Comparison of ENCODE assay signal across 8 cellular contexts in the genomic region with DNA sequence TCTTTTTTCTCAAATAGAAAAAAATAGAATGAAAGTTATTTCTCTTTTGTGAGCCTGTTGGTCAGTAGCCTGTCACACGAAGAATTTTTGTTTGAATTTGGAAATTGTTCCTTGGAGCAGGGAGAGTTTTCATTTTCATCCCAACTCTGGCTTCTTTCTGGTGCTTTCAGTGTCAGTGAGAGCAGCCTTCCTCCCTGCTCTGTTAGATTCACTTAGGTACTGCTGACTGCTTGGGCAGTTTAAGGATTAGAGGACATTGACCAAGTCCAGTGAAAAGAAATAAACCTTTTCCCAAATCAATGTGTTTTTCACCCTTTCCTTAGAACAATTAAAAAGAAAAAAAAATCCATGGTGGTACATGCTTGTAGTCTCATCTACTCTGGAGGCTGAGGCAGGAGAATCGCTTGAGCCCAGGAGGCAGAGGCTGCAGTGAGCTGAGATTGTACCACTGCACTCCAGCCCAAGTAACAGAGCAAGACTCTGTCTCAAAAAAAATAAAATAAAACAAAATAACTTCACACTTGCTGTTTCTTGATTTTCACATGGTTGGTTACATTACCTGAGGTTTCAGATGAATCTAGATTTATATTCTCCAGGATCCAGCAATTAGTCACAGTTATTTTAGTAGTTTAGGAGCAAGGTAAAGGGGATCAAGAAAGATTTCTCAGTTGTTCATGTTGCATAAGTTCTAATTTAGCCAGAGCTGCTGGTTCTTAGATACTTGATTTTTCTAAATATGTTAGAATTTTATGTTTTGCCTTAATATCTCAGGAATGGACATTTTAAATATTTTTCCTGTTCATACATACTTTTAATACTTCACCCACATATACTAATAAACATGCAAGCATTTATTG.
A peak's percentile ranks its signal among the peaks of the same experiment; 100 is the strongest.
DNase-seq lines count a peak whose midpoint lies in the region; ATAC-seq and TF ChIP-seq lines count a peak whose summit lies in the region.

No MANE protein-coding gene starts in this region.

- H3K4me3 ChIP-seq in esophagus muscularis mucosa = no peak overlapping the region
- no peak overlapping the region for H3K4me3 ChIP-seq in right cardiac atrium (ENCODE audit: low read length)

- 85% methylated on average over 2 of the region's 2 CpGs for WGBS in esophagus muscularis mucosa
- WGBS in right cardiac atrium = 95% methylated on average over 2 of the region's 2 CpGs

- H3K27ac ChIP-seq in esophagus muscularis mucosa (replicated peaks in 1 of 4) = peak overlapping the region in 1 of 4 donors; percentile 5
- no peak overlapping the region for H3K27ac ChIP-seq in right cardiac atrium (ENCODE audit: low read length)

- peak overlapping the region; percentile 67 for H3K4me3 Mint-ChIP-seq in activated CD4-positive, alpha-beta memory T cell treated with anti-CD3 and anti-CD28 coated beads, Interleukin-2, amount 10 ng/mL, durations not matched to agents 7 days and 5 days

- POLR2A ChIA-PET in activated CD4-positive, alpha-beta memory T cell treated with anti-CD3 and anti-CD28 coated beads, Interleukin-2, amount 10 ng/mL, durations not matched to agents 7 days and 5 days (lab: Charles Lee) = interaction anchor here (1.5 to 4.9 kb wide), 9 partner anchors 17 to 132 kb away, joined by 4 to 83 read pairs (median 11); partner anchors contain the start of genes NOD1 and ZNRF2

- H3K9me3 Mint-ChIP-seq in activated CD4-positive, alpha-beta memory T cell treated with anti-CD3 and anti-CD28 coated beads, Interleukin-2, amount 10 ng/mL, durations not matched to agents 7 days and 5 days = no peaks in the 10 kb centered on the region

- H3K27me3 Mint-ChIP-seq in activated CD4-positive, alpha-beta memory T cell treated with anti-CD3 and anti-CD28 coated beads, Interleukin-2, amount 10 ng/mL, durations not matched to agents 7 days and 5 days = no peaks in the 10 kb centered on the region

- H3K36me3 Mint-ChIP-seq in activated CD4-positive, alpha-beta memory T cell treated with anti-CD3 and anti-CD28 coated beads, Interleukin-2, amount 10 ng/mL, durations not matched to agents 7 days and 5 days (ENCODE audit: low read depth) = peaks cover 2% of the 10 kb centered on the region

- no peak for DNase-seq in activated CD4-positive, alpha-beta memory T cell treated with anti-CD3 and anti-CD28 coated beads, Interleukin-2, amount 10 ng/mL, durations not matched to agents 7 days and 5 days
- DNase-seq in renal cortical epithelial cell (ENCODE audit: low read depth) = peak; percentile 76
- DNase-seq in esophagus muscularis mucosa (ENCODE audit: extremely low spot score) = no peak
- no peak for DNase-seq in DMS53 (lab: John Stamatoyannopoulos, UW)
- DNase-seq in right cardiac atrium = no peak
- no peak for DNase-seq in amygdala (lab: John Stamatoyannopoulos, UW)

- no peak for TF ChIP-seq POLR2A in esophagus muscularis mucosa (IDR thresholded peaks at IDR 0.05; ENCODE audit: low read depth)

- no peaks in the 10 kb centered on the region for H3K36me3 ChIP-seq in esophagus muscularis mucosa

- CTCF ChIA-PET in activated CD4-positive, alpha-beta memory T cell treated with anti-CD3 and anti-CD28 coated beads, Interleukin-2, amount 10 ng/mL, durations not matched to agents 7 days and 5 days (lab: Charles Lee) = interaction anchor here (0.8 to 2.7 kb wide), 5 partner anchors 24 to 215 kb away, joined by 3 to 11 read pairs (median 3); partner anchors contain the start of gene ZNRF2

- H3K9me3 ChIP-seq in esophagus muscularis mucosa (no peaks in the 10 kb centered on the region), right cardiac atrium (ENCODE audit: control insufficient read depth, low read length) (no peaks in the 10 kb centered on the region)

- TF ChIP-seq CTCF in esophagus muscularis mucosa (IDR thresholded peaks at IDR 0.05) = no peak

- peak; percentile 22 for ATAC-seq in GM18907 (IDR thresholded peaks at IDR 0.05; ENCODE audit: unreplicated experiment)
- peak; percentile 23 for ATAC-seq in HG03095 (IDR thresholded peaks at IDR 0.05; ENCODE audit: unreplicated experiment)
- ATAC-seq in right cardiac atrium = no peak

- peaks cover 55% of the 10 kb centered on the region for H3K4me1 Mint-ChIP-seq in activated CD4-positive, alpha-beta memory T cell treated with anti-CD3 and anti-CD28 coated beads, Interleukin-2, amount 10 ng/mL, durations not matched to agents 7 days and 5 days

- no peaks in the 10 kb centered on the region for H3K27me3 ChIP-seq in esophagus muscularis mucosa
- no peaks in the 10 kb centered on the region for H3K27me3 ChIP-seq in right cardiac atrium (ENCODE audit: control insufficient read depth, insufficient read depth)

- H3K4me1 ChIP-seq in esophagus muscularis mucosa (peaks cover 0 to 63% (median 57%) of the 10 kb centered on the region in 4 donors), right cardiac atrium (ENCODE audit: control insufficient read depth, insufficient read depth, low read length) (no peaks in the 10 kb centered on the region)

- intact Hi-C loops in esophagus muscularis mucosa (cut with DNase I) = no loop called here
- intact Hi-C loops in right cardiac atrium (cut with DNase I) = no loop called here

- H3K27ac Mint-ChIP-seq in activated CD4-positive, alpha-beta memory T cell treated with anti-CD3 and anti-CD28 coated beads, Interleukin-2, amount 10 ng/mL, durations not matched to agents 7 days and 5 days = peak overlapping the region; percentile 95

- no peak for TF ChIP-seq EP300 in esophagus muscularis mucosa (IDR thresholded peaks at IDR 0.05)

Comparison
In these comparisons a context has a peak if more than half of its experiments do, and no peak if none do; other contexts are left out.
1. ATAC-seq: peak in GM18907 (single experiment) and HG03095 (single experiment); none in right cardiac atrium (0 of 2).